ENCODE assay signal across 8 cellular contexts in the genomic region with DNA sequence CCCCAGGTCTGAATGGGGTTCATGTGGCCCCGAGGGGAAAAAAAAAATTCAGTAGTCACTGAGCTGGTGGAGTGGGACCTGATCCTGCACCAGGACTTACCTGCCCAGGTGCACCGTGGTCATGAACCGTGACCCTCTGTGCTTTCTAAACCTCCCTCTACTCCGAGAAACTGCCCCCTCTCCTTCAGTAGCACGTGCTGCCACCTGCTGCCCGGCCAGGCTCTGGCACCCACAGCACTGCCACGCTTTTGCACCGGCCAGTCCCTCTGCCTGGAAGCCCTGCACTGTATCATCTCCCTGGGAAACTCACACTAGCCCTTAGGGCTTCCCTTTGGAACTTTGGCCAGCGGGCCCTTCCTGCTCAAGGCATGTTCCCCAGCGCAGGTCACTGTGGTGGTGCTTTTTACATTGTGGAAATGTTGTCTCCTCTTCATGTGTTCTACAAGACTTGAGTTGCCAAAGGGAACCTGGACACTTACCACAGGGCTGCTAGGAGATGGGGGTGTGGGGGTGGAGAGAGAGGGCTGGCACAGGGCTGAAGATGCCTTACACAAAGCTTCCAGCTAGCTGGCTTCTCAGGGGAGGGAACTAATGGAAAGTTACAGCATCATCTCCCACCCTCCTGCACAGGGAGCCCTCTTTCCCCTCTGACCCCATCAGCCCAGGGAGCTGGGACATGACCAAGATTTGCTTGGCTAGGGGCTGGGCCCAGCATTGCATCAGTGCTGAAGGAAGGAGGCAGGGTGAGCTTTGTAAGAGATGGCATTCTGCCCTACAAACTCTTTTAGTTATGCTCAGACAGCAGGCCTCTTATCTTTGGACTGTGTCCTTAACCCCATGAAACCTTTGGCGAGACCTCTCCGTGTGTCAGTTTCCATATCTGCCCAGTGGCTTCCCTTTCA. TPM values are rescaled to one million over a fixed set of nuclear protein-coding genes. Genes with fewer than 3 reads are reported as not detected.
DNase-seq lines count a peak whose midpoint lies in the region; ATAC-seq, FAIRE-seq and TF ChIP-seq lines count a peak whose summit lies in the region.

No MANE protein-coding gene starts in this region.

- no peak overlapping the region for H3K9ac ChIP-seq in keratinocyte (ENCODE audit: control insufficient read depth, extremely low read depth, insufficient read depth, low read length)

- no peak overlapping the region for H3K4me3 Mint-ChIP-seq in Caco-2 (ENCODE audit: unreplicated experiment)

- H3K27ac ChIP-seq in VCaP (no peak overlapping the region), keratinocyte (ENCODE audit: control insufficient read depth, insufficient read depth, low read length) (no peak overlapping the region), prostate gland (no peak overlapping the region)

- no peak overlapping the region for H3K27ac Mint-ChIP-seq in Caco-2 (ENCODE audit: unreplicated experiment)

- dilution Hi-C loops in keratinocyte (cut with MboI; ENCODE audit: extremely low pct_ligation_motif_present, low sequenced_read_pairs): no loop called here

- no peaks in the 10 kb centered on the region for H3K4me1 ChIP-seq in Caco-2
- no peaks in the 10 kb centered on the region for H3K4me1 ChIP-seq in keratinocyte (ENCODE audit: control insufficient read depth, extremely low read depth, insufficient read depth, low read length)
- no peaks in the 10 kb centered on the region for H3K4me1 ChIP-seq in prostate gland (replicated peaks)

- H3K9me3 ChIP-seq in Caco-2 (no peaks in the 10 kb centered on the region), keratinocyte (ENCODE audit: control insufficient read depth, low read depth, low read length) (no peaks in the 10 kb centered on the region), prostate gland (no peaks in the 10 kb centered on the region)

- H3K9me3 Mint-ChIP-seq in Caco-2 (ENCODE audit: unreplicated experiment): no peaks in the 10 kb centered on the region

- peak; percentile 79 to 82 for TF ChIP-seq CTCF in Caco-2 (IDR thresholded peaks at IDR 0.05; ENCODE audit: insufficient read depth in 1 of 2, low read depth in 1 of 2, low read length in 1 of 2, severe bottlenecking in 1 of 2, unreplicated experiment in 1 of 2)
- TF ChIP-seq CTCF in VCaP (conservative IDR thresholded peaks at IDR 0.05): peak; percentile 95
- peak; percentile 40 to 75 (median 72) for TF ChIP-seq CTCF in keratinocyte (optimal IDR thresholded peaks at IDR 0.05 in 1 of 3, IDR thresholded peaks at IDR 0.05 in 1 of 3, conservative IDR thresholded peaks at IDR 0.05 in 1 of 3; ENCODE audit: extremely low read depth in 1 of 3, insufficient read depth in 2 of 3, low read length in 3 of 3)
- TF ChIP-seq CTCF in prostate gland (IDR thresholded peaks at IDR 0.05): peak in 1 of 4 experiments; percentile 11

- no peaks in the 10 kb centered on the region for H3K4me1 Mint-ChIP-seq in Caco-2 (ENCODE audit: low read depth, unreplicated experiment)

- intact Hi-C loops in Caco-2 (cut with micrococcal nuclease; ENCODE audit: unreplicated experiment): loop anchor here (1.0 kb wide), 1 partner anchor 1236 kb away; no protein-coding TSS in a partner anchor
- intact Hi-C loops in prostate gland (cut with DNase I): no loop called here

- WGBS in prostate gland: 27% methylated on average over 12 of the region's 12 CpGs

- no peak overlapping the region for H3K4me2 ChIP-seq in keratinocyte (ENCODE audit: control insufficient read depth, extremely low read depth, insufficient read depth, low read depth, low read length)

- no peak overlapping the region for H3K4me3 ChIP-seq in Caco-2 (ENCODE audit: low read depth, low read length)
- H3K4me3 ChIP-seq in keratinocyte (ENCODE audit: control insufficient read depth in 2 of 3, extremely low read depth in 1 of 3, insufficient read depth in 2 of 3, low read depth in 1 of 3, low read length in 3 of 3): no peak overlapping the region
- H3K4me3 ChIP-seq in prostate gland: no peak overlapping the region

- H4K20me1 ChIP-seq in keratinocyte (ENCODE audit: control insufficient read depth, extremely low read depth, insufficient read depth, low read length): no peaks in the 10 kb centered on the region

- H3K9me1 ChIP-seq in keratinocyte (ENCODE audit: control insufficient read depth, extremely low read depth, insufficient read depth, low read length): no peaks in the 10 kb centered on the region

- H3K36me3 ChIP-seq in Caco-2 (ENCODE audit: control insufficient read depth, insufficient read depth, low read length): no peaks in the 10 kb centered on the region
- no peaks in the 10 kb centered on the region for H3K36me3 ChIP-seq in keratinocyte (ENCODE audit: control insufficient read depth in 2 of 2, extremely low read depth in 1 of 2, insufficient read depth in 2 of 2, low read length in 2 of 2)
- no peaks in the 10 kb centered on the region for H3K36me3 ChIP-seq in prostate gland

- peaks cover 22% of the 10 kb centered on the region for H3K27me3 Mint-ChIP-seq in Caco-2 (ENCODE audit: insufficient read depth, unreplicated experiment)

- no peak overlapping the region for H2AFZ ChIP-seq in keratinocyte (ENCODE audit: control insufficient read depth, low read length)

- no peak for FAIRE-seq in keratinocyte (lab: Jason Lieb, UNC)

- H3K79me2 ChIP-seq in keratinocyte (ENCODE audit: control insufficient read depth, insufficient read depth, low read length): no peaks in the 10 kb centered on the region

- POLR2A ChIA-PET in Caco-2 (lab: Charles Lee): no interaction called here

- no peak for ATAC-seq in HG03342 (IDR thresholded peaks at IDR 0.05; ENCODE audit: unreplicated experiment)
- ATAC-seq in HG03520 (IDR thresholded peaks at IDR 0.05; ENCODE audit: unreplicated experiment): no peak
- no peak for ATAC-seq in HG02678 (IDR thresholded peaks at IDR 0.05; ENCODE audit: unreplicated experiment)

- BruUV-seq in Caco-2 (replicated peaks; lab: Mats Ljungman, UMichigan): no TSS peak

- no peak for TF ChIP-seq POLR2A in prostate gland (IDR thresholded peaks at IDR 0.05)

- CTCF ChIA-PET in Caco-2 (lab: Charles Lee): interaction anchor here (1.0 to 1.5 kb wide), 2 partner anchors 26 to 216 kb away, joined by 3 to 7 read pairs; no protein-coding TSS in a partner anchor

- no peaks in the 10 kb centered on the region for H3K36me3 Mint-ChIP-seq in Caco-2 (ENCODE audit: insufficient read depth, unreplicated experiment)

- H3K27me3 ChIP-seq in Caco-2 (replicated peaks; ENCODE audit: control insufficient read depth, insufficient read depth, low read length) (no peaks in the 10 kb centered on the region), keratinocyte (ENCODE audit: control insufficient read depth, extremely low read depth, insufficient read depth, low read length) (peaks cover 33% of the 10 kb centered on the region), prostate gland (replicated peaks; ENCODE audit: insufficient read depth) (peaks cover 24% of the 10 kb centered on the region)

- DNase-seq in Caco-2 (peak; percentile 62 to 66), HPDE6-E6E7 (ENCODE audit: extremely low spot score) (peak; percentile 25), keratinocyte (ENCODE audit: low read depth, low spot score) (no peak), prostate gland (ENCODE audit: low spot score) (no peak)

RNA-seq across cellular contexts. Expression of a gene that starts 2.5 kb away (rescaled TPM):
- total RNA-seq in Caco-2 (2022): 0.05 and 0.20 TPM in 2 replicates
- polyA plus RNA-seq in keratinocyte: under 0.01 TPM in 1 of 3 replicates, not detected in the others
- not detected for polyA plus RNA-seq in keratinocyte (2011; ENCODE audit: low read depth)
- not detected in 2 replicates for polyA plus RNA-seq in keratinocyte (2011; cell fraction: cytosol; rRNA removed)
- 0.01 TPM in 1 of 2 replicates, not detected in the other for polyA plus RNA-seq in keratinocyte (2011; cell fraction: nucleus; rRNA removed)
- not detected in 2 replicates for polyA plus RNA-seq in keratinocyte (2012; ENCODE audit: low replicate concordance)
- 0.07 TPM in 1 of 3 replicates, not detected in the others for polyA minus RNA-seq in keratinocyte
- not detected for polyA minus RNA-seq in keratinocyte (2011; cell fraction: cytosol; rRNA and poly(A)+ RNA removed)
- polyA minus RNA-seq in keratinocyte (2011; cell fraction: nucleus; rRNA and poly(A)+ RNA removed): not detected in 2 replicates
- 1 to 10 TPM; 1.5 to 3.5 TPM for total RNA-seq in prostate gland

Comparison
In these comparisons a context has a peak if more than half of its experiments do, and no peak if none do; other contexts are left out.
1. DNase-seq: peak in Caco-2 (2 of 2) and HPDE6-E6E7 (single experiment); none in keratinocyte (single experiment) and prostate gland (single experiment).